In genomic region chr3:129434140-129434539, GRCh38 we compare ENCODE assay signal across 19 cellular contexts. TPM values are rescaled to one million over a fixed set of nuclear protein-coding genes. Genes with fewer than 3 reads are reported as not detected.
DNase-seq lines count a peak whose midpoint lies in the region; ATAC-seq, FAIRE-seq and TF ChIP-seq lines count a peak whose summit lies in the region.
"Had no signal": no experiment of that assay in that cellular context is flagged by ENCODE, and none has a peak within 500 bp of the region (broad histone marks: within the 10 kb centered on the region; RNA-seq: fewer than 3 reads in every experiment).

No MANE protein-coding gene starts in this region.

- peaks cover 12% of the 10 kb centered on the region for H3F3A ChIP-seq in SU-DHL-6 (ENCODE audit: insufficient read depth)

- no peaks in the 10 kb centered on the region for H4K20me1 ChIP-seq in HepG2 (ENCODE audit: insufficient read depth, low read length)
- no peaks in the 10 kb centered on the region for H4K20me1 ChIP-seq in SU-DHL-6 (ENCODE audit: low read depth, low read length)

- peaks cover 2 to 52% (median 35%) of the 10 kb centered on the region in 4 donors for H3K4me1 ChIP-seq in liver (ENCODE audit: control insufficient read depth in 4 of 4, insufficient read depth in 4 of 4, low read length in 3 of 4)
- H3K4me1 ChIP-seq in HepG2 (ENCODE audit: insufficient read depth, low read length): peaks cover 61% of the 10 kb centered on the region

- TF ChIP-seq CTCF in liver (IDR thresholded peaks at IDR 0.05; ENCODE audit: low read depth, low read length, missing input control): no peak
- TF ChIP-seq CTCF in HepG2 (CRISPR knock-in tag; IDR thresholded peaks at IDR 0.05): no peak
- no peak for TF ChIP-seq CTCF in SU-DHL-6 (IDR thresholded peaks at IDR 0.05; ENCODE audit: insufficient read depth, low read length, poor library complexity, severe bottlenecking)

- POLR2A ChIA-PET in HepG2 (lab: Yijun Ruan, JAX): no interaction called here

- H3K9me3 ChIP-seq in liver (ENCODE audit: control insufficient read depth in 4 of 4, low read length in 3 of 4) (no peaks in the 10 kb centered on the region), HepG2 (ENCODE audit: low read length) (no peaks in the 10 kb centered on the region), SU-DHL-6 (ENCODE audit: insufficient read depth, low read length) (no peaks in the 10 kb centered on the region)
- H3K9me3 ChIP-seq: SJSA1 had no signal

- TF ChIP-seq POLR2A in HepG2 (IDR thresholded peaks at IDR 0.05; ENCODE audit: insufficient read depth in 1 of 2, low read depth in 2 of 2, low read length in 2 of 2): no peak

- no peaks in the 10 kb centered on the region for H3K9me2 ChIP-seq in SU-DHL-6 (replicated peaks; ENCODE audit: insufficient read depth, low read length)

- H3K36me3 ChIP-seq in liver (ENCODE audit: control insufficient read depth in 4 of 4, insufficient read depth in 3 of 4, low read depth in 1 of 4, low read length in 3 of 4): peaks cover 5 to 31% (median 25%) of the 10 kb centered on the region in 4 donors
- H3K36me3 ChIP-seq in HepG2 (replicated peaks in 1 of 2; ENCODE audit: control insufficient read depth in 1 of 2, insufficient read depth in 2 of 2, low read length in 2 of 2): peaks cover 10 to 47% of the 10 kb centered on the region in 2 experiments
- peaks cover 51% of the 10 kb centered on the region for H3K36me3 ChIP-seq in SU-DHL-6 (ENCODE audit: low read length)

- TF ChIP-seq RAD21 in liver (IDR thresholded peaks at IDR 0.05) (no peak), HepG2 (CRISPR knock-in tag; IDR thresholded peaks at IDR 0.05) (no peak)

- peaks cover 44% of the 10 kb centered on the region for H3K36me3 Mint-ChIP-seq in memory B cell

- no peaks in the 10 kb centered on the region for H3K27me3 Mint-ChIP-seq in memory B cell

- no TSS peak for BruUV-seq in HepG2 (replicated peaks; lab: Mats Ljungman, UMichigan)

- peak overlapping the region; percentile 67 for H3K4me3 Mint-ChIP-seq in memory B cell
- H3K4me3 Mint-ChIP-seq: CD14-positive monocyte had no signal

- H3K27me3 ChIP-seq in liver (ENCODE audit: control insufficient read depth in 4 of 4, insufficient read depth in 4 of 4, low read length in 3 of 4) (no peaks in the 10 kb centered on the region), HepG2 (ENCODE audit: control insufficient read depth in 1 of 2, insufficient read depth in 2 of 2, low read length in 2 of 2) (no peaks in the 10 kb centered on the region), SU-DHL-6 (ENCODE audit: low read length) (no peaks in the 10 kb centered on the region)
- H3K27me3 ChIP-seq: SJSA1 had no signal

- H3K9ac ChIP-seq in liver (ENCODE audit: low read depth in 1 of 2, low read length in 2 of 2) (peak overlapping the region in 1 of 2 donors; percentile 12), HepG2 (ENCODE audit: insufficient read depth, low read depth, low read length) (no peak overlapping the region), SU-DHL-6 (ENCODE audit: low read length) (no peak overlapping the region)

- peaks cover 42% of the 10 kb centered on the region for H3K4me1 Mint-ChIP-seq in memory B cell

- H3K4me2 ChIP-seq in HepG2 (ENCODE audit: low read depth, low read length): no peak overlapping the region
- H3K4me2 ChIP-seq in SU-DHL-6 (ENCODE audit: low read depth, low read length, poor library complexity, severe bottlenecking): peak overlapping the region; percentile 51

- H2AFZ ChIP-seq in HepG2 (ENCODE audit: low read length): no peak overlapping the region
- H2AFZ ChIP-seq in SU-DHL-6 (ENCODE audit: low read depth, low read length, severe bottlenecking): no peak overlapping the region

- H3K79me2 ChIP-seq in HepG2 (ENCODE audit: insufficient read depth, low read length): peaks cover 16% of the 10 kb centered on the region
- H3K79me2 ChIP-seq in SU-DHL-6 (ENCODE audit: insufficient read depth, low read length): peaks cover 39% of the 10 kb centered on the region

- ATAC-seq in HepG2 (no peak), memory B cell (ENCODE audit: low read depth) (no peak), HG02623 (IDR thresholded peaks at IDR 0.05; ENCODE audit: unreplicated experiment) (no peak)
- ATAC-seq: Right ventricle myocardium inferior had no signal

- no peak overlapping the region for H3K4me3 ChIP-seq in liver (ENCODE audit: low read depth in 1 of 3, low read length in 3 of 3)
- no peak overlapping the region for H3K4me3 ChIP-seq in HepG2 (replicated peaks in 1 of 3; ENCODE audit: insufficient read depth in 1 of 3, low read depth in 2 of 3, low read length in 3 of 3)
- no peak overlapping the region for H3K4me3 ChIP-seq in SU-DHL-6 (ENCODE audit: insufficient read depth, low read length, poor library complexity, severe bottlenecking)
- H3K4me3 ChIP-seq: SJSA1 had no signal

- FAIRE-seq in HepG2 (lab: Jason Lieb, UNC): no peak
- FAIRE-seq: A204.1 had no signal

- H3K27ac ChIP-seq in liver (ENCODE audit: low read depth in 1 of 2, low read length in 2 of 2) (peak overlapping the region; percentile 33 to 64), HepG2 (ENCODE audit: extremely low read length, insufficient read depth, low read length) (no peak overlapping the region), SU-DHL-6 (ENCODE audit: low read depth, low read length) (no peak overlapping the region)
- H3K27ac ChIP-seq: SJSA1 had no signal

- in situ Hi-C loops in HepG2 (cut with HindIII; ENCODE audit: extremely low pct_ligation_motif_present, low pct_unique_long_range_greater_than_20kb): no loop called here

- CTCF ChIA-PET in HepG2 (lab: Yijun Ruan, JAX; ENCODE audit: low intra/inter-chr PET ratio, low total read pairs): no interaction called here

- WGBS in liver: 99% methylated on average over 1 of the region's 1 CpG
- WGBS in HepG2 (ENCODE audit: low lambda C conversion rate): 97% methylated on average over 1 of the region's 1 CpG

- H3K9me3 Mint-ChIP-seq in memory B cell: no peaks in the 10 kb centered on the region
- H3K9me3 Mint-ChIP-seq: CD14-positive monocyte had no signal

- H3K27ac Mint-ChIP-seq in memory B cell: peak overlapping the region; percentile 63
- H3K27ac Mint-ChIP-seq: CD14-positive monocyte had no signal

- TF ChIP-seq EP300 in HepG2 (IDR thresholded peaks at IDR 0.05; ENCODE audit: low read depth in 2 of 2, low read length in 2 of 2) (no peak), HepG2 (CRISPR knock-in tag; IDR thresholded peaks at IDR 0.05; ENCODE audit: borderline replicate concordance) (no peak)

- intact Hi-C loops in HepG2 (cut with micrococcal nuclease; ENCODE audit: unreplicated experiment): no loop called here

- no peak for DNase-seq in HepG2 (ENCODE audit: low spot score)
- DNase-seq in memory B cell (ENCODE audit: low spot score in 2 of 2): no peak
- DNase-seq in NCI-H345 treated with DMSO at 0.1 percent for 48 hours (lab: John Stamatoyannopoulos, UW; ENCODE audit: unreplicated experiment): no peak
- DNase-seq in NCI-H82 (lab: John Stamatoyannopoulos, UW): no peak
- DNase-seq: GF-D8, H7, KBM-7, NCI-H1092 treated with DMSO at 0.1 percent for 48 hours, NCI-H1436 treated with DMSO at 0.1 percent for 48 hours, NCI-H1930, NCI-H510A, NCI-H748 treated with DMSO at 0.1 percent for 48 hours had no signal

RNA-seq across cellular contexts. Expression of gene MBD4, which starts 5.6 kb away (rescaled TPM):
- total RNA-seq in liver (10 to 100 TPM; 16.9 to 17.1 TPM), HepG2 (2016; rRNA removed; fragmentation: Illumina TruSeq; extraction: Trizol) (25.3 and 26.9 TPM in 2 replicates)
- polyA plus RNA-seq in liver (10 to 100 TPM; 17.4 to 24.8 TPM), HepG2 (2011; rRNA removed) (13.7 and 14.9 TPM in 2 replicates)
- total RNA-seq in HepG2 (2016; cell fraction: cytosol; rRNA removed; fragmentation: Illumina TruSeq; extraction: Trizol; ENCODE audit: low read depth): 5.2 and 7.0 TPM in 2 replicates
- 25.0 and 27.0 TPM in 2 replicates for total RNA-seq in HepG2 (2016; cell fraction: insoluble cytoplasmic fraction; rRNA removed; fragmentation: Illumina TruSeq; extraction: Trizol)
- 11.5 and 12.6 TPM in 2 replicates for total RNA-seq in HepG2 (2016; cell fraction: membrane; rRNA removed; fragmentation: Illumina TruSeq; extraction: Trizol)
- total RNA-seq in HepG2 (2016; cell fraction: nucleus; rRNA removed; fragmentation: Illumina TruSeq; extraction: Trizol): 30.2 and 35.1 TPM in 2 replicates
- polyA plus RNA-seq in HepG2 (2011; cell fraction: cytosol; rRNA removed): 4.8 and 4.9 TPM in 2 replicates
- polyA plus RNA-seq in HepG2 (2011; cell fraction: nucleus; rRNA removed): 22.5 and 26.7 TPM in 2 replicates
- 10.8 and 12.2 TPM in 2 replicates for polyA plus RNA-seq in HepG2 (2012)
- 1.9 and 2.1 TPM in 2 replicates for polyA plus RNA-seq in HepG2 (2016; cell fraction: cytosol; fragmentation: Illumina TruSeq; extraction: Trizol; ENCODE audit: low read depth)
- polyA plus RNA-seq in HepG2 (2016; cell fraction: insoluble cytoplasmic fraction; fragmentation: Illumina TruSeq; extraction: Trizol; ENCODE audit: low read depth): 21.7 and 24.1 TPM in 2 replicates
- 4.6 and 5.5 TPM in 2 replicates for polyA plus RNA-seq in HepG2 (2016; cell fraction: membrane; fragmentation: Illumina TruSeq; extraction: Trizol; ENCODE audit: low read depth)
- polyA plus RNA-seq in HepG2 (2016; cell fraction: nucleus; fragmentation: Illumina TruSeq; extraction: Trizol; ENCODE audit: insufficient read depth, low read depth): 43.7 and 51.7 TPM in 2 replicates
- 6.9 and 16.7 TPM in 2 replicates for polyA minus RNA-seq in HepG2 (2011; rRNA and poly(A)+ RNA removed; ENCODE audit: low replicate concordance)
- polyA minus RNA-seq in HepG2 (2011; cell fraction: cytosol; rRNA and poly(A)+ RNA removed): 4.8 and 6.9 TPM in 2 replicates
- polyA minus RNA-seq in HepG2 (2011; cell fraction: nucleus; rRNA and poly(A)+ RNA removed): 32.4 and 39.8 TPM in 2 replicates

RNA-seq across cellular contexts. Expression of gene EFCAB12, which starts 5.7 kb away (rescaled TPM):
- total RNA-seq in liver (under 1 TPM; 0.37 to 0.67 TPM), HepG2 (2016; rRNA removed; fragmentation: Illumina TruSeq; extraction: Trizol) (0.11 and 0.31 TPM in 2 replicates)
- polyA plus RNA-seq in liver (1 to 10 TPM in 1 of 2 donors, under 1 TPM in 1; 0.62 to 2.4 TPM), HepG2 (2011; rRNA removed) (2.4 and 2.9 TPM in 2 replicates)
- 0.18 TPM in 1 of 2 replicates, not detected in the other for total RNA-seq in HepG2 (2016; cell fraction: cytosol; rRNA removed; fragmentation: Illumina TruSeq; extraction: Trizol; ENCODE audit: low read depth)
- total RNA-seq in HepG2 (2016; cell fraction: insoluble cytoplasmic fraction; rRNA removed; fragmentation: Illumina TruSeq; extraction: Trizol): 0.07 and 0.26 TPM in 2 replicates
- total RNA-seq in HepG2 (2016; cell fraction: membrane; rRNA removed; fragmentation: Illumina TruSeq; extraction: Trizol): 0.14 and 0.15 TPM in 2 replicates
- total RNA-seq in HepG2 (2016; cell fraction: nucleus; rRNA removed; fragmentation: Illumina TruSeq; extraction: Trizol): 0.34 and 0.50 TPM in 2 replicates
- 1.3 and 1.4 TPM in 2 replicates for polyA plus RNA-seq in HepG2 (2011; cell fraction: cytosol; rRNA removed)
- 9.6 and 10.2 TPM in 2 replicates for polyA plus RNA-seq in HepG2 (2011; cell fraction: nucleus; rRNA removed)
- polyA plus RNA-seq in HepG2 (2012): 2.4 and 3.5 TPM in 2 replicates
- 0.06 and 0.17 TPM in 2 replicates for polyA plus RNA-seq in HepG2 (2016; cell fraction: cytosol; fragmentation: Illumina TruSeq; extraction: Trizol; ENCODE audit: low read depth)
- 0.33 and 0.35 TPM in 2 replicates for polyA plus RNA-seq in HepG2 (2016; cell fraction: insoluble cytoplasmic fraction; fragmentation: Illumina TruSeq; extraction: Trizol; ENCODE audit: low read depth)
- polyA plus RNA-seq in HepG2 (2016; cell fraction: membrane; fragmentation: Illumina TruSeq; extraction: Trizol; ENCODE audit: low read depth): 0.15 and 0.24 TPM in 2 replicates
- polyA plus RNA-seq in HepG2 (2016; cell fraction: nucleus; fragmentation: Illumina TruSeq; extraction: Trizol; ENCODE audit: insufficient read depth, low read depth): 0.92 and 1.5 TPM in 2 replicates
- polyA minus RNA-seq in HepG2 (2011; rRNA and poly(A)+ RNA removed; ENCODE audit: low replicate concordance): 1.9 and 2.0 TPM in 2 replicates
- polyA minus RNA-seq in HepG2 (2011; cell fraction: cytosol; rRNA and poly(A)+ RNA removed): 0.70 and 0.89 TPM in 2 replicates
- polyA minus RNA-seq in HepG2 (2011; cell fraction: nucleus; rRNA and poly(A)+ RNA removed): 3.9 and 4.8 TPM in 2 replicates
- total RNA-seq: Right ventricle myocardium inferior, SJSA1 had no signal
- polyA plus RNA-seq: CD14-positive monocyte had no signal

RNA-seq across cellular contexts. Expression of gene IFT122, which starts 5.9 kb away (rescaled TPM):
- 10 to 100 TPM; 14.9 to 25.8 TPM for total RNA-seq in liver
- polyA plus RNA-seq in liver: 1 to 10 TPM; 3.3 to 6.3 TPM
- 10.3 and 10.8 TPM in 2 replicates for total RNA-seq in HepG2 (2016; rRNA removed; fragmentation: Illumina TruSeq; extraction: Trizol)
- total RNA-seq in HepG2 (2016; cell fraction: cytosol; rRNA removed; fragmentation: Illumina TruSeq; extraction: Trizol; ENCODE audit: low read depth): 1.7 and 3.1 TPM in 2 replicates
- total RNA-seq in HepG2 (2016; cell fraction: insoluble cytoplasmic fraction; rRNA removed; fragmentation: Illumina TruSeq; extraction: Trizol): 9.7 and 10.0 TPM in 2 replicates
- total RNA-seq in HepG2 (2016; cell fraction: membrane; rRNA removed; fragmentation: Illumina TruSeq; extraction: Trizol): 3.2 and 3.8 TPM in 2 replicates
- total RNA-seq in HepG2 (2016; cell fraction: nucleus; rRNA removed; fragmentation: Illumina TruSeq; extraction: Trizol): 13.1 and 17.6 TPM in 2 replicates
- 9.1 and 10.1 TPM in 2 replicates for polyA plus RNA-seq in HepG2 (2011; rRNA removed)
- polyA plus RNA-seq in HepG2 (2011; cell fraction: cytosol; rRNA removed): 6.0 and 7.1 TPM in 2 replicates
- polyA plus RNA-seq in HepG2 (2011; cell fraction: nucleus; rRNA removed): 39.5 and 68.7 TPM in 2 replicates
- polyA plus RNA-seq in HepG2 (2012): 8.5 and 8.9 TPM in 2 replicates
- polyA plus RNA-seq in HepG2 (2016; cell fraction: cytosol; fragmentation: Illumina TruSeq; extraction: Trizol; ENCODE audit: low read depth): 1.0 and 2.0 TPM in 2 replicates
- 6.8 and 7.9 TPM in 2 replicates for polyA plus RNA-seq in HepG2 (2016; cell fraction: insoluble cytoplasmic fraction; fragmentation: Illumina TruSeq; extraction: Trizol; ENCODE audit: low read depth)
- polyA plus RNA-seq in HepG2 (2016; cell fraction: membrane; fragmentation: Illumina TruSeq; extraction: Trizol; ENCODE audit: low read depth): 1.5 and 2.2 TPM in 2 replicates
- polyA plus RNA-seq in HepG2 (2016; cell fraction: nucleus; fragmentation: Illumina TruSeq; extraction: Trizol; ENCODE audit: insufficient read depth, low read depth): 31.1 and 32.0 TPM in 2 replicates
- 44.2 and 53.6 TPM in 2 replicates for polyA minus RNA-seq in HepG2 (2011; rRNA and poly(A)+ RNA removed; ENCODE audit: low replicate concordance)
- polyA minus RNA-seq in HepG2 (2011; cell fraction: cytosol; rRNA and poly(A)+ RNA removed): 4.7 and 7.2 TPM in 2 replicates
- 22.0 and 30.6 TPM in 2 replicates for polyA minus RNA-seq in HepG2 (2011; cell fraction: nucleus; rRNA and poly(A)+ RNA removed)

Comparison
In these comparisons a context has a peak if more than half of its experiments do, and no peak if none do; other contexts are left out.
1. H3K27ac ChIP-seq: peak in liver (2 of 2); none in HepG2 (single experiment) and SU-DHL-6 (single experiment).